28 cellular contexts compared by ENCODE assay signal in the genomic region with DNA sequence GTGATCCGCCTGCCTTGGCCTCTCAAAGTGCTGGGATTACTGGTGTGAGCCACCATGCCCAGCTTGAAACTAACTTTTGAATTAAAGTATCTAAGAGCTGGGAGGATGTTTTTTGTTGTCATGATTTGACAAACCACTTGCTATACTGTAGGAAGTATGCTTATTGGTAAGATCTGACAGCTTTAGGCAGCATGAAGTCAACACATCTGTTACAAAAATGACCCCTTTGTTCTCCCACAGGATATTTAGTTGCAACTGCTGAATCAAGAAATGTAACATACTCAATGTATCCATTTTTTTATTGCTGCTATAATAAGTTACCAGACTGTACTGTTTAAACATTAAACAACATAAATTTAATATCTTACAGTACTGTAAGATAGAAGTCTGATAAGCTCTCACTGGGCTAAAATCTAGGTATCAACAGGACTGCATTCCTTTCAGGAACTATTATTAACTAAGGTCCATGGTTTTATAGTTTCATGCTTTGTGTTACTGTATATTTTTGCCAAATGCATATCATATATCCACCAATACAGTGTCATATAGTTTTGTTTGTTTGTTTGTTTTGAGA. TPM values are rescaled to one million over a fixed set of nuclear protein-coding genes. Genes with fewer than 3 reads are reported as not detected.
DNase-seq lines count a peak whose midpoint lies in the region; ATAC-seq, FAIRE-seq and TF ChIP-seq lines count a peak whose summit lies in the region.
"Had no signal": no experiment of that assay in that cellular context is flagged by ENCODE, and none has a peak within 500 bp of the region (broad histone marks: within the 10 kb centered on the region; RNA-seq: fewer than 3 reads in every experiment).

No MANE protein-coding gene starts in this region.

- TF ChIP-seq EP300 in A549 (IDR thresholded peaks at IDR 0.05) = no peak

- H3K4me1 ChIP-seq in A549 (peaks cover 21% of the 10 kb centered on the region), HCT116 (ENCODE audit: control insufficient read depth in 1 of 2, insufficient read depth in 2 of 2, low read length in 2 of 2) (peaks cover 15 to 28% of the 10 kb centered on the region in 2 experiments; a peak in 3 of 4 replicates)

- RAD21 ChIA-PET in HCT116 (lab: Charles Lee; ENCODE audit: low non-redundant PET in 1 of 2, low total read pairs in 2 of 2, uncharacterized antibody in 2 of 2, unreplicated experiment in 2 of 2) = no interaction called here

- 93% methylated on average over 1 of the region's 1 CpG for WGBS in A549 (ENCODE audit: missing lambda C conversion rate)

- BruUV-seq in HCT116 (replicated peaks; lab: Mats Ljungman, UMichigan) = no TSS peak

- H3K36me3 ChIP-seq in HCT116 (ENCODE audit: control insufficient read depth in 1 of 2, insufficient read depth in 2 of 2, low read length in 2 of 2) = no peaks in the 10 kb centered on the region

- no peak overlapping the region for H3K27ac Mint-ChIP-seq in nephron progenitor cell
- H3K27ac Mint-ChIP-seq: CD14-positive monocyte; CD8-positive, alpha-beta memory T cell had no signal

- H3K27me3 Mint-ChIP-seq in nephron progenitor cell (ENCODE audit: low read depth, poor library complexity) = no peaks in the 10 kb centered on the region
- H3K27me3 Mint-ChIP-seq: IgD-negative memory B cell had no signal

- TF ChIP-seq POLR2A in A549 (IDR thresholded peaks at IDR 0.05; ENCODE audit: low read length) = no peak
- no peak for TF ChIP-seq POLR2A in HCT116 (IDR thresholded peaks at IDR 0.05; ENCODE audit: borderline replicate concordance, extremely low read depth, insufficient read depth, insufficient read length)

- H3K4me2 ChIP-seq in A549 (peak overlapping the region; percentile 29; the same call in 2 of the 3 replicates), HCT116 (ENCODE audit: low read length) (peak overlapping the region; percentile 41; the same call in 1 of the 2 replicates)
- H3K4me2 ChIP-seq: KMS-11 had no signal

- POLR2A ChIA-PET in A549 (lab: Yijun Ruan, JAX) = no interaction called here
- POLR2A ChIA-PET in HCT116 (lab: Charles Lee) = no interaction called here

- in situ Hi-C loops in SK-MEL-5 (cut with HindIII; ENCODE audit: low pct_unique_long_range_greater_than_20kb, low sequenced_read_pairs) = no loop called here

- no peak for TF ChIP-seq CTCF in A549 (IDR thresholded peaks at IDR 0.05)
- no peak for TF ChIP-seq CTCF in HCT116 (IDR thresholded peaks at IDR 0.05 in 2 of 3, conservative IDR thresholded peaks at IDR 0.05 in 1 of 3; ENCODE audit: borderline replicate concordance in 1 of 3, insufficient read depth in 1 of 3, low read depth in 2 of 3, low read length in 2 of 3)
- TF ChIP-seq CTCF in nephron progenitor cell (IDR thresholded peaks at IDR 0.05) = no peak

- H3K27me3 ChIP-seq in HCT116 (ENCODE audit: insufficient read depth, low read length) = no peaks in the 10 kb centered on the region

- H3K36me3 Mint-ChIP-seq in nephron progenitor cell (ENCODE audit: low read depth) = peaks cover 17% of the 10 kb centered on the region

- no peak for DNase-seq in A549 (ENCODE audit: low read depth in 1 of 2, low spot score in 1 of 2)
- DNase-seq in HCT116 (ENCODE audit: low read depth, low spot score) = no peak
- DNase-seq in SK-MEL-5 (ENCODE audit: low read depth, low spot score) = peak; percentile 26
- no peak for DNase-seq in left colon
- DNase-seq in NCI-H2196 treated with DMSO at 0.1 percent for 48 hours (lab: John Stamatoyannopoulos, UW; ENCODE audit: unreplicated experiment) = no peak
- no peak for DNase-seq in kidney glomerular epithelial cell (lab: John Stamatoyannopoulos, UW)
- no peak for DNase-seq in nephron progenitor cell
- DNase-seq in NCI-H1048 (lab: John Stamatoyannopoulos, UW) = no peak
- DNase-seq: CD8-positive, alpha-beta memory T cell; DMS153; DND-41; NCI-H1092; NCI-H1417 treated with DMSO at 0.1 percent for 48 hours; NCI-H1694 treated with DMSO at 0.1 percent for 48 hours; NCI-H2081; NCI-H226; NCI-H510A; NCI-H69; SHP77; SW 1271 had no signal

- FAIRE-seq in A549 (lab: Jason Lieb, UNC) = peak; percentile 98
- FAIRE-seq: GM12892, H1 had no signal

- CTCF ChIA-PET in A549 (lab: Yijun Ruan, JAX) (interaction anchor here (1.4 to 16.8 kb wide), 6 partner anchors 10 to 235 kb away, joined by 5 to 279 read pairs (median 11); a partner anchor contains a TSS), HCT116 (lab: Charles Lee) (no interaction called here)

- no peak for ATAC-seq in A549
- no peak for ATAC-seq in HCT116
- ATAC-seq in left colon = peak; percentile 73
- ATAC-seq: Panc1 had no signal

- H3K9me3 Mint-ChIP-seq in nephron progenitor cell = peaks cover 27% of the 10 kb centered on the region

- H3K9me3 ChIP-seq in A549 (peaks cover 29% of the 10 kb centered on the region), HCT116 (ENCODE audit: control insufficient read depth in 1 of 2, insufficient read depth in 1 of 2, low read depth in 1 of 2, low read length in 2 of 2) (no peaks in the 10 kb centered on the region)

- H2AFZ ChIP-seq in HCT116 (ENCODE audit: low read depth, low read length, poor library complexity, severe bottlenecking) = no peak overlapping the region

- H3K4me3 ChIP-seq in A549 = no peak overlapping the region
- H3K4me3 ChIP-seq in HCT116 (replicated peaks in 1 of 2; ENCODE audit: low read depth in 1 of 2, low read length in 2 of 2) = no peak overlapping the region

- H3K27ac ChIP-seq in A549 = no peak overlapping the region
- no peak overlapping the region for H3K27ac ChIP-seq in HCT116 (ENCODE audit: low read depth, low read length)
- H3K27ac ChIP-seq: KMS-11, RWPE1 had no signal

- no peak overlapping the region for H3K9ac ChIP-seq in HCT116 (ENCODE audit: low read length)
- H3K9ac ChIP-seq: KMS-11 had no signal

- 0 out of 2 replicates have a peak, but pooled peaks cover 3% of the 10 kb centered on the region for H3K79me2 ChIP-seq in HCT116 (ENCODE audit: insufficient read depth, low read length)

- intact Hi-C loops in HCT116 (cut with micrococcal nuclease) (loop anchor here (10.0 kb wide), 1 partner anchor 1183 kb away; no protein-coding TSS in a partner anchor), left colon (cut with DNase I, micrococcal nuclease) (loop anchor here in 1 of 2 donors (10.0 kb wide), 1 partner anchor 133 kb away; a partner anchor contains a TSS)

- H3K4me3 Mint-ChIP-seq in nephron progenitor cell = no peak overlapping the region
- H3K4me3 Mint-ChIP-seq: CD14-positive monocyte; CD8-positive, alpha-beta memory T cell had no signal

- no peak for TF ChIP-seq RAD21 in A549 (conservative IDR thresholded peaks at IDR 0.05 in 1 of 2, IDR thresholded peaks at IDR 0.05 in 1 of 2)
- no peak for TF ChIP-seq RAD21 in HCT116 (IDR thresholded peaks at IDR 0.05; ENCODE audit: low read depth)

- peaks cover 35% of the 10 kb centered on the region for H3K4me1 Mint-ChIP-seq in nephron progenitor cell

- H4K20me1 ChIP-seq in HCT116 (ENCODE audit: insufficient read depth) = no peaks in the 10 kb centered on the region

- no peaks in the 10 kb centered on the region for H3K9me2 ChIP-seq in HCT116 (ENCODE audit: insufficient read depth)

TF ChIP-seq in A549, 52 proteins besides CTCF, POLR2A, EP300 and RAD21:
- 0 out of 2 replicates have a peak, but pooled peaks have one; percentile 12 for TF ChIP-seq HOXB13 (CRISPR knock-in tag; IDR thresholded peaks at IDR 0.05; ENCODE audit: low read depth)
- TF ChIP-seq HOXB5 (CRISPR knock-in tag; IDR thresholded peaks at IDR 0.05) = no peak
- no peak for TF ChIP-seq NPAS2 (CRISPR knock-in tag; IDR thresholded peaks at IDR 0.05; ENCODE audit: borderline replicate concordance)
- no peak for TF ChIP-seq JUNB (IDR thresholded peaks at IDR 0.05)

TF ChIP-seq in HCT116, 20 proteins besides CTCF, POLR2A, EP300 and RAD21 (continues in another document):
- no peak for TF ChIP-seq SP1 (IDR thresholded peaks at IDR 0.05; ENCODE audit: low read depth)
- TF ChIP-seq EZH2 (IDR thresholded peaks at IDR 0.05) = no peak
- TF ChIP-seq ZFX (IDR thresholded peaks at IDR 0.05) = no peak
- TF ChIP-seq YY1 (IDR thresholded peaks at IDR 0.05; ENCODE audit: extremely low read depth, insufficient replicate concordance, low read depth, low read length) = no peak

RNA-seq across cellular contexts. Expression of a gene that starts 22.8 kb away (rescaled TPM):
- polyA plus RNA-seq in A549 (2011; rRNA removed) (10.9 and 16.1 TPM in 2 replicates), A549 (2017; fragmentation: RNase III; extraction: RNeasy Plus Mini Kit Qiagen cat#74134 plus additional on column Dnase treatment) (22.7 to 25.1 TPM (median 24.5 TPM) in 3 replicates)
- 26.6 and 50.9 TPM in 2 replicates for polyA plus RNA-seq in A549 (2012; cell fraction: cytosol; rRNA removed)
- polyA plus RNA-seq in A549 (2012; cell fraction: nucleus; rRNA removed) = 46.0 and 78.2 TPM in 2 replicates
- polyA minus RNA-seq in A549 (2011; rRNA and poly(A)+ RNA removed) = 6.1 and 12.6 TPM in 2 replicates
- total RNA-seq in HCT116 (2021; ENCODE audit: unreplicated experiment) (29.0 TPM), left colon (10 to 100 TPM in 1 of 2 donors, 1 to 10 TPM in 1; 7.2 to 12.4 TPM)
- 17.9 and 19.3 TPM in 2 replicates for polyA plus RNA-seq in HCT116 (2012)
- 27.7 and 30.2 TPM in 2 replicates for total RNA-seq in SK-MEL-5 (2014; rRNA removed; shearing (Covaris generic))
- polyA plus RNA-seq in SK-MEL-5 (2015; cell fraction: cytosol; rRNA removed) = 38.5 and 54.7 TPM in 2 replicates
- 28.8 and 58.3 TPM in 2 replicates for polyA plus RNA-seq in SK-MEL-5 (2015; cell fraction: nucleus; rRNA removed)
- polyA plus RNA-seq: CD8-positive, alpha-beta memory T cell; IgD-negative memory B cell had no signal

RNA-seq across cellular contexts. Expression of a gene that starts 39.4 kb away (rescaled TPM):
- polyA plus RNA-seq in A549 (2011; rRNA removed) (0.04 and 0.07 TPM in 2 replicates), A549 (2017; fragmentation: RNase III; extraction: RNeasy Plus Mini Kit Qiagen cat#74134 plus additional on column Dnase treatment) (not detected in 3 replicates)
- polyA plus RNA-seq in A549 (2012; cell fraction: cytosol; rRNA removed) = 0.06 TPM in 1 of 2 replicates, not detected in the other
- polyA plus RNA-seq in A549 (2012; cell fraction: nucleus; rRNA removed) = 0.12 TPM in 1 of 2 replicates, not detected in the other
- polyA minus RNA-seq in A549 (2011; rRNA and poly(A)+ RNA removed) = 0.25 TPM in 1 of 2 replicates, not detected in the other
- total RNA-seq in HCT116 (2021; ENCODE audit: unreplicated experiment) (not detected), left colon (not detected)
- 0.07 and 0.29 TPM in 2 replicates for polyA plus RNA-seq in HCT116 (2012)
- not detected in 2 replicates for total RNA-seq in SK-MEL-5 (2014; rRNA removed; shearing (Covaris generic))
- not detected in 2 replicates for polyA plus RNA-seq in SK-MEL-5 (2015; cell fraction: cytosol; rRNA removed)
- not detected in 2 replicates for polyA plus RNA-seq in SK-MEL-5 (2015; cell fraction: nucleus; rRNA removed)
- total RNA-seq: A673; CD8-positive, alpha-beta memory T cell; H1 had no signal
- polyA plus RNA-seq: CD14-positive monocyte, H1 had no signal

RNA-seq across cellular contexts. Expression of a gene that starts 54.3 kb away (rescaled TPM):
- 0.05 and 0.13 TPM in 2 replicates for polyA plus RNA-seq in A549 (2011; rRNA removed)
- polyA plus RNA-seq in A549 (2012; cell fraction: cytosol; rRNA removed) = 0.12 and 0.13 TPM in 2 replicates
- polyA plus RNA-seq in A549 (2012; cell fraction: nucleus; rRNA removed) = 0.50 and 0.77 TPM in 2 replicates
- polyA plus RNA-seq in A549 (2017; fragmentation: RNase III; extraction: RNeasy Plus Mini Kit Qiagen cat#74134 plus additional on column Dnase treatment) = 0.13 to 0.26 TPM (median 0.20 TPM) in 3 replicates
- polyA minus RNA-seq in A549 (2011; rRNA and poly(A)+ RNA removed) = 0.15 and 0.58 TPM in 2 replicates
- 0.25 TPM for total RNA-seq in HCT116 (2021; ENCODE audit: unreplicated experiment)
- polyA plus RNA-seq in HCT116 (2012) = 0.22 TPM in 1 of 2 replicates, not detected in the other
- total RNA-seq in SK-MEL-5 (2014; rRNA removed; shearing (Covaris generic)) = not detected in 2 replicates
- 0.15 TPM in 1 of 2 replicates, not detected in the other for polyA plus RNA-seq in SK-MEL-5 (2015; cell fraction: cytosol; rRNA removed)
- not detected in 2 replicates for polyA plus RNA-seq in SK-MEL-5 (2015; cell fraction: nucleus; rRNA removed)
- total RNA-seq in left colon = under 1 TPM in 1 of 2 donors, not detected in 1; 0.22 TPM
- total RNA-seq: CD8-positive, alpha-beta memory T cell had no signal
- polyA plus RNA-seq: CD14-positive monocyte; CD8-positive, alpha-beta memory T cell; IgD-negative memory B cell had no signal
